Comparison of ENCODE assay signal across 1 cellular context in genomic region chr1:26169669-26170471, GRCh38.
TF ChIP-seq lines count a peak whose summit lies in the region.

Gene ZNF593 (plus strand): TSS chr1:26169908. CDS start chr1:26169984, 76 bp downstream.

TF ChIP-seq in HEK293, 187 proteins besides CTCF, POLR2A, EP300 and RAD21 (continued from another document and continues in another):
- TF ChIP-seq BCL11A (tag by site-specific recombination; IDR thresholded peaks at IDR 0.05; ENCODE audit: low read depth) (peak; percentile 98), ZNF624 (tag by site-specific recombination; IDR thresholded peaks at IDR 0.05) (no peak), OVOL3 (tag by site-specific recombination; IDR thresholded peaks at IDR 0.05) (peak; percentile 30; the same call in 1 of the 2 replicates), PRDM1 (tag by site-specific recombination; IDR thresholded peaks at IDR 0.05) (no peak), ZNF132 (tag by site-specific recombination; IDR thresholded peaks at IDR 0.05; ENCODE audit: borderline replicate concordance) (no peak), ZNF837 (tag by site-specific recombination; IDR thresholded peaks at IDR 0.05) (no peak), ZNF10 (tag by site-specific recombination; IDR thresholded peaks at IDR 0.05) (no peak), ZNF701 (tag by site-specific recombination; IDR thresholded peaks at IDR 0.05) (no peak), GLIS2 (tag by site-specific recombination; IDR thresholded peaks at IDR 0.05) (peak; percentile 98), ZNF768 (tag by site-specific recombination; IDR thresholded peaks at IDR 0.05) (no peak), ZNF23 (tag by site-specific recombination; IDR thresholded peaks at IDR 0.05; ENCODE audit: borderline replicate concordance) (no peak), KLF8 (tag by site-specific recombination; IDR thresholded peaks at IDR 0.05) (peak; percentile 94), KLF7 (tag by site-specific recombination; IDR thresholded peaks at IDR 0.05; ENCODE audit: borderline replicate concordance) (no peak), ZNF580 (tag by site-specific recombination; IDR thresholded peaks at IDR 0.05) (no peak; the same call in 1 of the 2 replicates), REPIN1 (tag by site-specific recombination; IDR thresholded peaks at IDR 0.05; ENCODE audit: low read depth) (no peak), ZNF155 (tag by site-specific recombination; IDR thresholded peaks at IDR 0.05) (no peak), ZNF211 (tag by site-specific recombination; IDR thresholded peaks at IDR 0.05; ENCODE audit: low read depth) (no peak), SCRT1 (tag by site-specific recombination; IDR thresholded peaks at IDR 0.05; ENCODE audit: borderline replicate concordance) (no peak), TCF7L2 (IDR thresholded peaks at IDR 0.05; ENCODE audit: borderline replicate concordance, low read depth, low read length) (no peak), ZNF148 (tag by site-specific recombination; IDR thresholded peaks at IDR 0.05; ENCODE audit: borderline replicate concordance) (peak; percentile 61; the same call in 1 of the 2 replicates), YY1 (tag by site-specific recombination; IDR thresholded peaks at IDR 0.05) (peak; percentile 53; the same call in 1 of the 2 replicates), ZNF530 (tag by site-specific recombination; IDR thresholded peaks at IDR 0.05; ENCODE audit: low read depth) (no peak), PRDM6 (tag by site-specific recombination; IDR thresholded peaks at IDR 0.05) (no peak; the same call in 1 of the 2 replicates), ZNF350 (tag by site-specific recombination; IDR thresholded peaks at IDR 0.05) (no peak), ZNF169 (tag by site-specific recombination; IDR thresholded peaks at IDR 0.05) (peak; percentile 59; the same call in 1 of the 2 replicates), KLF17 (tag by site-specific recombination; IDR thresholded peaks at IDR 0.05) (peak; percentile 98), RBAK (tag by site-specific recombination; IDR thresholded peaks at IDR 0.05) (no peak), GLI4 (tag by site-specific recombination; IDR thresholded peaks at IDR 0.05) (peak; percentile 44; the same call in 1 of the 2 replicates), ZNF335 (tag by site-specific recombination; conservative IDR thresholded peaks at IDR 0.05) (peak; percentile 97), ZNF558 (tag by site-specific recombination; IDR thresholded peaks at IDR 0.05) (no peak), ZFP69B (tag by site-specific recombination; IDR thresholded peaks at IDR 0.05) (peak; percentile 80), ZNF121 (tag by site-specific recombination; IDR thresholded peaks at IDR 0.05) (peak; percentile 49; the same call in 1 of the 2 replicates), ZNF544 (tag by site-specific recombination; IDR thresholded peaks at IDR 0.05) (no peak), KLF16 (tag by site-specific recombination; IDR thresholded peaks at IDR 0.05) (peak; percentile 92), ZNF16 (tag by site-specific recombination; IDR thresholded peaks at IDR 0.05; ENCODE audit: low read depth) (no peak), ATF2 (tag by site-specific recombination; IDR thresholded peaks at IDR 0.05; ENCODE audit: low read depth) (peak; percentile 100), SP7 (tag by site-specific recombination; IDR thresholded peaks at IDR 0.05) (peak; percentile 94), ZFHX2 (tag by site-specific recombination; conservative IDR thresholded peaks at IDR 0.05) (peak; percentile 35; the same call in 1 of the 2 replicates), ZNF146 (tag by site-specific recombination; IDR thresholded peaks at IDR 0.05) (0 out of 2 replicates have a peak, but pooled peaks have one; percentile 48)
- TF ChIP-seq, protein P1, sequence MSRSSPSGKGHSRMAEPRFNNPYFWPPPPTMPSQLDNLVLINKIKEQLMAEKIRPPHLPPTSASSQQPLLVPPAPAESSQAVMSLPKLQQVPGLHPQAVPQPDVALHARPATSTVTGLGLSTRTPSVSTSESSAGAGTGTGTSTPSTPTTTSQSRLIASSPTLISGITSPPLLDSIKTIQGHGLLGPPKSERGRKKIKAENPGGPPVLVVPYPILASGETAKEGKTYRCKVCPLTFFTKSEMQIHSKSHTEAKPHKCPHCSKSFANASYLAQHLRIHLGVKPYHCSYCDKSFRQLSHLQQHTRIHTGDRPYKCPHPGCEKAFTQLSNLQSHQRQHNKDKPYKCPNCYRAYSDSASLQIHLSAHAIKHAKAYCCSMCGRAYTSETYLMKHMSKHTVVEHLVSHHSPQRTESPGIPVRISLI (tag by site-specific recombination; IDR thresholded peaks at IDR 0.05) = no peak
- TF ChIP-seq, protein P2, sequence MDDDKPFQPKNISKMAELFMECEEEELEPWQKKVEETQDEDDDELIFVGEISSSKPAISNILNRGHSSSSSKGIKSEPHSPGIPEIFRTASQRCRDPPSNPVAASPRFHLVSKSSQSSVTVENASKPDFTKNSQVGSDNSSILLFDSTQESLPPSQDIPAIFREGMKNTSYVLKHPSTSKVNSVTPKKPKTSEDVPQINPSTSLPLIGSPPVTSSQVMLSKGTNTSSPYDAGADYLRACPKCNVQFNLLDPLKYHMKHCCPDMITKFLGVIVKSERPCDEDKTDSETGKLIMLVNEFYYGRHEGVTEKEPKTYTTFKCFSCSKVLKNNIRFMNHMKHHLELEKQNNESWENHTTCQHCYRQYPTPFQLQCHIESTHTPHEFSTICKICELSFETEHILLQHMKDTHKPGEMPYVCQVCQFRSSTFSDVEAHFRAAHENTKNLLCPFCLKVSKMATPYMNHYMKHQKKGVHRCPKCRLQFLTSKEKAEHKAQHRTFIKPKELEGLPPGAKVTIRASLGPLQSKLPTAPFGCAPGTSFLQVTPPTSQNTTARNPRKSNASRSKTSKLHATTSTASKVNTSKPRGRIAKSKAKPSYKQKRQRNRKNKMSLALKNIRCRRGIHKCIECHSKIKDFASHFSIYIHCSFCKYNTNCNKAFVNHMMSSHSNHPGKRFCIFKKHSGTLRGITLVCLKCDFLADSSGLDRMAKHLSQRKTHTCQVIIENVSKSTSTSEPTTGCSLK (tag by site-specific recombination; IDR thresholded peaks at IDR 0.05) = no peak
- TF ChIP-seq, protein P3, sequence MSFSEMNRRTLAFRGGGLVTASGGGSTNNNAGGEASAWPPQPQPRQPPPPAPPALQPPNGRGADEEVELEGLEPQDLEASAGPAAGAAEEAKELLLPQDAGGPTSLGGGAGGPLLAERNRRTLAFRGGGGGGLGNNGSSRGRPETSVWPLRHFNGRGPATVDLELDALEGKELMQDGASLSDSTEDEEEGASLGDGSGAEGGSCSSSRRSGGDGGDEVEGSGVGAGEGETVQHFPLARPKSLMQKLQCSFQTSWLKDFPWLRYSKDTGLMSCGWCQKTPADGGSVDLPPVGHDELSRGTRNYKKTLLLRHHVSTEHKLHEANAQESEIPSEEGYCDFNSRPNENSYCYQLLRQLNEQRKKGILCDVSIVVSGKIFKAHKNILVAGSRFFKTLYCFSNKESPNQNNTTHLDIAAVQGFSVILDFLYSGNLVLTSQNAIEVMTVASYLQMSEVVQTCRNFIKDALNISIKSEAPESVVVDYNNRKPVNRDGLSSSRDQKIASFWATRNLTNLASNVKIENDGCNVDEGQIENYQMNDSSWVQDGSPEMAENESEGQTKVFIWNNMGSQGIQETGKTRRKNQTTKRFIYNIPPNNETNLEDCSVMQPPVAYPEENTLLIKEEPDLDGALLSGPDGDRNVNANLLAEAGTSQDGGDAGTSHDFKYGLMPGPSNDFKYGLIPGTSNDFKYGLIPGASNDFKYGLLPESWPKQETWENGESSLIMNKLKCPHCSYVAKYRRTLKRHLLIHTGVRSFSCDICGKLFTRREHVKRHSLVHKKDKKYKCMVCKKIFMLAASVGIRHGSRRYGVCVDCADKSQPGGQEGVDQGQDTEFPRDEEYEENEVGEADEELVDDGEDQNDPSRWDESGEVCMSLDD (tag by site-specific recombination; IDR thresholded peaks at IDR 0.05) = peak; percentile 93
- TF ChIP-seq, protein P4, sequence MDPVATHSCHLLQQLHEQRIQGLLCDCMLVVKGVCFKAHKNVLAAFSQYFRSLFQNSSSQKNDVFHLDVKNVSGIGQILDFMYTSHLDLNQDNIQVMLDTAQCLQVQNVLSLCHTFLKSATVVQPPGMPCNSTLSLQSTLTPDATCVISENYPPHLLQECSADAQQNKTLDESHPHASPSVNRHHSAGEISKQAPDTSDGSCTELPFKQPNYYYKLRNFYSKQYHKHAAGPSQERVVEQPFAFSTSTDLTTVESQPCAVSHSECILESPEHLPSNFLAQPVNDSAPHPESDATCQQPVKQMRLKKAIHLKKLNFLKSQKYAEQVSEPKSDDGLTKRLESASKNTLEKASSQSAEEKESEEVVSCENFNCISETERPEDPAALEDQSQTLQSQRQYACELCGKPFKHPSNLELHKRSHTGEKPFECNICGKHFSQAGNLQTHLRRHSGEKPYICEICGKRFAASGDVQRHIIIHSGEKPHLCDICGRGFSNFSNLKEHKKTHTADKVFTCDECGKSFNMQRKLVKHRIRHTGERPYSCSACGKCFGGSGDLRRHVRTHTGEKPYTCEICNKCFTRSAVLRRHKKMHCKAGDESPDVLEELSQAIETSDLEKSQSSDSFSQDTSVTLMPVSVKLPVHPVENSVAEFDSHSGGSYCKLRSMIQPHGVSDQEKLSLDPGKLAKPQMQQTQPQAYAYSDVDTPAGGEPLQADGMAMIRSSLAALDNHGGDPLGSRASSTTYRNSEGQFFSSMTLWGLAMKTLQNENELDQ (tag by site-specific recombination; IDR thresholded peaks at IDR 0.05; ENCODE audit: low read depth) = no peak
- TF ChIP-seq, protein P5, sequence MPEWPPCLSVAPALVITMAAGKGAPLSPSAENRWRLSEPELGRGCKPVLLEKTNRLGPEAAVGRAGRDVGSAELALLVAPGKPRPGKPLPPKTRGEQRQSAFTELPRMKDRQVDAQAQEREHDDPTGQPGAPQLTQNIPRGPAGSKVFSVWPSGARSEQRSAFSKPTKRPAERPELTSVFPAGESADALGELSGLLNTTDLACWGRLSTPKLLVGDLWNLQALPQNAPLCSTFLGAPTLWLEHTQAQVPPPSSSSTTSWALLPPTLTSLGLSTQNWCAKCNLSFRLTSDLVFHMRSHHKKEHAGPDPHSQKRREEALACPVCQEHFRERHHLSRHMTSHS (tag by site-specific recombination; IDR thresholded peaks at IDR 0.05) = no peak
